ENCODE assay signal across 31 cellular contexts in the genomic region with DNA sequence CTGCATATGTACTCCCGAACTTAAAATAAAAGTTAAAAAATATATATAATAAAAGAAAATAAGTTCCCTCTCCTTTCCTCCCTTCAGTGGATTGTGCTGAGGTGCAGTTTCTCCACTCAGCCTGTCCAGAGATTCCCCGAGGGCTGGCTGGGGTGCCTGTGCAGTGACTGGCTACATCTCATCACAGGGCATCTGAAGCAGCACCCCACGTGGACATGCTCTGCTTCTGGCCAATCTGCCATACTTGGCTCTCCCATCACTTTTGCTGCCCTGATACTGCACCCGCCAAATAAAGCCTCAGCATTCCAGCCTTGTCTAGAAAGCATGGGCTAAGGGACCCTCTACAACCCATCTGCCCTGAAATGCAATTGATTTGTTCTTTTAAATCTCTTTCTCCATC.
"Had no signal": no experiment of that assay in that cellular context is flagged by ENCODE, and none has a peak within 500 bp of the region (broad histone marks: within the 10 kb centered on the region; RNA-seq: fewer than 3 reads in every experiment).

No MANE protein-coding gene starts in this region.

- DNase-seq: activated CD4-positive, alpha-beta T cell treated with anti-CD3 and anti-CD28 coated beads for 1 hour; activated CD4-positive, CD25-positive, alpha-beta regulatory T cell; activated CD8-positive, alpha-beta memory T cell treated with anti-CD3 and anti-CD28 coated beads for 24 hours; activated CD8-positive, alpha-beta memory T cell treated with anti-CD3 and anti-CD28 coated beads, Interleukin-2, amount 50 U/mL, for 48 hours; activated CD8-positive, alpha-beta T cell treated with anti-CD3 and anti-CD28 coated beads, Interleukin-2, amount 10 ng/mL, durations not matched to agents 7 days and 5 days; activated effector memory CD4-positive, alpha-beta T cell treated with Interleukin-2 at 50 U/mL for 16 hours; activated gamma-delta T cell; activated naive CD4-positive, alpha-beta T cell treated with Interleukin-2 at 50 U/mL for 16 hours; activated naive CD8-positive, alpha-beta T cell treated with anti-CD3 and anti-CD28 coated beads, Interleukin-2, amount 10 ng/mL, durations not matched to agents 7 days and 5 days; activated T-cell treated with anti-CD3 and anti-CD28 coated beads, Interleukin-2, amount 50 U/mL, for 24 hours; T-cell; T-helper 17 cell; T-helper 9 cell had no signal

- H3K36me3 Mint-ChIP-seq: activated CD8-positive, alpha-beta memory T cell treated with anti-CD3 and anti-CD28 coated beads, Interleukin-2, amount 10 ng/mL, durations not matched to agents 7 days and 5 days; activated naive CD4-positive, alpha-beta T cell treated with anti-CD3 and anti-CD28 coated beads, Interleukin-2, amount 10 ng/mL, durations not matched to agents 7 days and 5 days; activated naive CD4-positive, alpha-beta T cell treated with anti-CD3 and anti-CD28 coated beads, Interleukin-2, amount 50 U/mL, for 24 hours; activated naive CD8-positive, alpha-beta T cell; activated naive CD8-positive, alpha-beta T cell treated with anti-CD3 and anti-CD28 coated beads, Interleukin-2, amount 10 ng/mL, durations not matched to agents 7 days and 5 days; brain; T-cell; WTC11 had no signal

- H3K9me3 Mint-ChIP-seq: activated CD4-positive, alpha-beta memory T cell treated with anti-CD3 and anti-CD28 coated beads, Interleukin-2, amount 10 ng/mL, durations not matched to agents 7 days and 5 days; activated CD4-positive, alpha-beta T cell treated with anti-CD3 and anti-CD28 coated beads, Interleukin-2, amount 10 ng/mL, durations not matched to agents 7 days and 5 days; activated naive CD4-positive, alpha-beta T cell treated with anti-CD3 and anti-CD28 coated beads, Interleukin-2, amount 10 ng/mL, durations not matched to agents 7 days and 5 days; activated naive CD4-positive, alpha-beta T cell treated with anti-CD3 and anti-CD28 coated beads, Interleukin-2, amount 50 U/mL, for 24 hours; activated naive CD8-positive, alpha-beta T cell treated with anti-CD3 and anti-CD28 coated beads, Interleukin-2, amount 10 ng/mL, durations not matched to agents 7 days and 5 days; activated naive CD8-positive, alpha-beta T cell treated with anti-CD3 and anti-CD28 coated beads, Interleukin-2, amount 50 U/mL, for 24 hours; activated T-cell treated with anti-CD3 and anti-CD28 coated beads, Interleukin-2, amount 50 U/mL, for 24 hours; activated T-cell treated with anti-CD3 and anti-CD28 coated beads, Interleukin-2, amount 50 U/mL, for 72 hours; activated T-helper 1 cell treated with anti-CD3 and anti-CD28 coated beads, Interleukin-12 subunit alpha, Interleukin-12 subunit beta, Interleukin-2, Interleukin-4 antibody, amounts not matched to agents 30 ng/mL and 10 ng/mL and 1 ng/mL, durations not matched to agents 14 hours and 24 hours and 36 hours; activated T-helper 2 cell treated with anti-CD3 and anti-CD28 coated beads, Interferon-gamma antibody, Interleukin-2, Interleukin-4, amounts not matched to agents 10 μg/mL and 5 μg/mL and 100 μg/mL, durations not matched to agents 14 hours and 24 hours and 36 hours; brain; central memory CD8-positive, alpha-beta T cell; T-cell; WTC11 had no signal

- ATAC-seq: activated CD4-positive, alpha-beta T cell treated with anti-CD3 and anti-CD28 coated beads for 36 hours; activated CD4-positive, CD25-positive, alpha-beta regulatory T cell treated with anti-CD3 and anti-CD28 coated beads, Interleukin-2, amount 50 U/mL, for 24 hours; activated naive CD8-positive, alpha-beta T cell treated with anti-CD3 and anti-CD28 coated beads, Interleukin-2, amount 50 U/mL, for 24 hours; activated T-cell treated with anti-CD3 and anti-CD28 coated beads, Interleukin-2, amount 50 U/mL, for 72 hours; T-cell; T-helper 17 cell; WTC11 had no signal

- H3K36me3 ChIP-seq: ascending aorta, cardiac muscle cell, WERI-Rb-1 had no signal

- H3K27me3 Mint-ChIP-seq: activated CD4-positive, alpha-beta T cell treated with anti-CD3 and anti-CD28 coated beads for 36 hours; activated CD4-positive, alpha-beta T cell treated with anti-CD3 and anti-CD28 coated beads, Interleukin-2, amount 10 ng/mL, durations not matched to agents 7 days and 5 days; activated naive CD4-positive, alpha-beta T cell treated with anti-CD3 and anti-CD28 coated beads, Interleukin-2, amount 50 U/mL, for 24 hours had no signal

- H3K4me3 Mint-ChIP-seq: activated CD4-positive, alpha-beta memory T cell treated with anti-CD3 and anti-CD28 coated beads, Interleukin-2, amount 10 ng/mL, durations not matched to agents 7 days and 5 days; activated CD4-positive, alpha-beta T cell treated with anti-CD3 and anti-CD28 coated beads for 36 hours; activated CD4-positive, alpha-beta T cell treated with anti-CD3 and anti-CD28 coated beads, Interleukin-2, amount 10 ng/mL, durations not matched to agents 7 days and 5 days; activated CD8-positive, alpha-beta memory T cell treated with anti-CD3 and anti-CD28 coated beads, Interleukin-2, amount 10 ng/mL, durations not matched to agents 7 days and 5 days; activated CD8-positive, alpha-beta T cell treated with anti-CD3 and anti-CD28 coated beads, Interleukin-2, amount 10 ng/mL, durations not matched to agents 7 days and 5 days; activated naive CD4-positive, alpha-beta T cell treated with anti-CD3 and anti-CD28 coated beads, Interleukin-2, amount 10 ng/mL, durations not matched to agents 7 days and 5 days; activated naive CD4-positive, alpha-beta T cell treated with anti-CD3 and anti-CD28 coated beads, Interleukin-2, amount 50 U/mL, for 24 hours; activated naive CD8-positive, alpha-beta T cell; activated naive CD8-positive, alpha-beta T cell treated with anti-CD3 and anti-CD28 coated beads, Interleukin-2, amount 10 ng/mL, durations not matched to agents 7 days and 5 days; activated naive CD8-positive, alpha-beta T cell treated with anti-CD3 and anti-CD28 coated beads, Interleukin-2, amount 50 U/mL, for 24 hours; activated T-cell treated with anti-CD3 and anti-CD28 coated beads, Interleukin-2, amount 50 U/mL, for 24 hours; activated T-cell treated with anti-CD3 and anti-CD28 coated beads, Interleukin-2, amount 50 U/mL, for 72 hours; activated T-helper 1 cell treated with anti-CD3 and anti-CD28 coated beads, Interleukin-12 subunit alpha, Interleukin-12 subunit beta, Interleukin-2, Interleukin-4 antibody, amounts not matched to agents 30 ng/mL and 10 ng/mL and 1 ng/mL, durations not matched to agents 14 hours and 24 hours and 36 hours; brain; central memory CD8-positive, alpha-beta T cell; T-cell; T-helper 17 cell; WTC11 had no signal

- H3K27ac Mint-ChIP-seq: activated CD4-positive, alpha-beta memory T cell treated with anti-CD3 and anti-CD28 coated beads, Interleukin-2, amount 10 ng/mL, durations not matched to agents 7 days and 5 days; activated CD4-positive, alpha-beta T cell treated with anti-CD3 and anti-CD28 coated beads for 36 hours; activated CD4-positive, alpha-beta T cell treated with anti-CD3 and anti-CD28 coated beads, Interleukin-2, amount 10 ng/mL, durations not matched to agents 7 days and 5 days; activated CD8-positive, alpha-beta memory T cell treated with anti-CD3 and anti-CD28 coated beads, Interleukin-2, amount 10 ng/mL, durations not matched to agents 7 days and 5 days; activated CD8-positive, alpha-beta T cell treated with anti-CD3 and anti-CD28 coated beads, Interleukin-2, amount 10 ng/mL, durations not matched to agents 7 days and 5 days; activated naive CD4-positive, alpha-beta T cell treated with anti-CD3 and anti-CD28 coated beads, Interleukin-2, amount 10 ng/mL, durations not matched to agents 7 days and 5 days; activated naive CD4-positive, alpha-beta T cell treated with anti-CD3 and anti-CD28 coated beads, Interleukin-2, amount 50 U/mL, for 24 hours; activated naive CD8-positive, alpha-beta T cell; activated naive CD8-positive, alpha-beta T cell treated with anti-CD3 and anti-CD28 coated beads, Interleukin-2, amount 10 ng/mL, durations not matched to agents 7 days and 5 days; activated naive CD8-positive, alpha-beta T cell treated with anti-CD3 and anti-CD28 coated beads, Interleukin-2, amount 50 U/mL, for 24 hours; activated T-cell treated with anti-CD3 and anti-CD28 coated beads, Interleukin-2, amount 50 U/mL, for 24 hours; activated T-cell treated with anti-CD3 and anti-CD28 coated beads, Interleukin-2, amount 50 U/mL, for 72 hours; activated T-helper 1 cell treated with anti-CD3 and anti-CD28 coated beads, Interleukin-12 subunit alpha, Interleukin-12 subunit beta, Interleukin-2, Interleukin-4 antibody, amounts not matched to agents 30 ng/mL and 10 ng/mL and 1 ng/mL, durations not matched to agents 14 hours and 24 hours and 36 hours; activated T-helper 2 cell treated with anti-CD3 and anti-CD28 coated beads, Interferon-gamma antibody, Interleukin-2, Interleukin-4, amounts not matched to agents 10 μg/mL and 5 μg/mL and 100 μg/mL, durations not matched to agents 14 hours and 24 hours and 36 hours; T-cell; T-helper 17 cell; WTC11 had no signal

- H3K9me3 ChIP-seq: ascending aorta had no signal

- H3K27ac ChIP-seq: ascending aorta, cardiac muscle cell, WERI-Rb-1 had no signal

- H3K27me3 ChIP-seq: ascending aorta, cardiac muscle cell had no signal

- H3K4me3 ChIP-seq: ascending aorta, cardiac muscle cell had no signal
